In the genomic region with DNA sequence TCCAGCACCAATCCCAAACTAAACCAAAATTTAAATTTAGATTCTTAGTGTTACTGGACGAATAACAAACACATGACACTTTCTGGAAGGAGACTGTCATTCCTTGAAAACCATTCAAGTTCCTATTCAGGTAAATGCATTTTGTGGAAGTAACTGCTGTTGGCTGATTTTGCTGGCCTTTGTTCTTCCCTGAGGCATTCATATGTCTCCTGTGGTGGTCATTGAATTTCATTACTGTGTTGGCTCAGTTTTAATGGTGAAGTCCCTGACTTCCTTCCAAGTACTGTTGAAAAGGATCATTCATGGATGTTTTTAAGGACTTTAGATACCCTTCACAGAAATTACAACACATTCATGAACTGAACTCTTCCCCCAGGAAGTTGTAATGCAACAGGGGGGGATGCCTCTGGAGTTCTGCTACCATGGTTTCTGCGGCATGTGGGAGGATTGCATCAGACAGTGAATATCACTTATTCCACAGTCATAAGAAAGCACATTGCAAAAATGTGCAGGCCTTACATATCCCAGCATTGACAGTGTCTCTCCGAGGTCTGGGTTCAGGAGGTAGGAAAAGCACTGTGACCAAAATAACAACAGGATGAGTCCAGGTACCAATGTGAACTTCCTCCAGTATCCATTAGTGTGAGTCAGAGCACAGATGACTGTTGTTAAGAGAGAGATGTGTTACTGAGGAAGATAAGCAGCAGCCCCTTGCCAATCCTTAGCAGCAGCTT, we compare ENCODE assay signal across 17 cellular contexts. TPM values are rescaled to one million over a fixed set of nuclear protein-coding genes. Genes with fewer than 3 reads are reported as not detected.
A peak's percentile ranks its signal among the peaks of the same experiment; 100 is the strongest.
DNase-seq lines count a peak whose midpoint lies in the region; ATAC-seq and TF ChIP-seq lines count a peak whose summit lies in the region.
"Had no signal": no experiment of that assay in that cellular context is flagged by ENCODE, and none has a peak within 500 bp of the region (broad histone marks: within the 10 kb centered on the region; RNA-seq: fewer than 3 reads in every experiment).

No MANE protein-coding gene starts in this region.

- H3K9me3 ChIP-seq in SK-N-SH, result no peaks in the 10 kb centered on the region
- no peaks in the 10 kb centered on the region for H3K9me3 ChIP-seq in subcutaneous abdominal adipose tissue (ENCODE audit: control insufficient read depth in 5 of 5, low read length in 5 of 5)
- H3K9me3 ChIP-seq: SJCRH30, tibial artery had no signal

- peaks cover 3% of the 10 kb centered on the region; the same call in 1 of the 2 replicates for H4K20me1 ChIP-seq in SK-N-SH (ENCODE audit: insufficient read depth)

- H3F3A ChIP-seq in SK-N-SH (replicated peaks; ENCODE audit: insufficient read depth), result peaks cover 4% of the 10 kb centered on the region

- no peak overlapping the region for H3K27ac ChIP-seq in SK-N-SH (ENCODE audit: low read depth in 2 of 2, low read length in 1 of 2)
- peak overlapping the region; percentile 28 for H3K27ac ChIP-seq in subcutaneous abdominal adipose tissue (ENCODE audit: low read depth, low read length)
- H3K27ac ChIP-seq: cardiac muscle cell, SJCRH30, tibial artery had no signal

- H3K36me3 ChIP-seq in SK-N-SH (replicated peaks in 1 of 2; ENCODE audit: control insufficient read depth in 1 of 2, insufficient read depth in 2 of 2, low read length in 1 of 2) (peaks cover 0 to 2% of the 10 kb centered on the region in 2 experiments), subcutaneous abdominal adipose tissue (ENCODE audit: control insufficient read depth in 5 of 5, insufficient read depth in 5 of 5, low read length in 5 of 5) (no peaks in the 10 kb centered on the region)
- H3K36me3 ChIP-seq: cardiac muscle cell, tibial artery had no signal

- POLR2A ChIA-PET in SK-N-SH (lab: Yijun Ruan, JAX), result no interaction called here

- H3K9me3 Mint-ChIP-seq in activated naive CD4-positive, alpha-beta T cell treated with anti-CD3 and anti-CD28 coated beads for 36 hours, result no peaks in the 10 kb centered on the region

- TF ChIP-seq EP300 in SK-N-SH (IDR thresholded peaks at IDR 0.05; ENCODE audit: borderline replicate concordance in 1 of 2, low read depth in 1 of 2, low read length in 1 of 2), result no peak

- intact Hi-C loops in activated naive CD4-positive, alpha-beta T cell treated with anti-CD3 and anti-CD28 coated beads for 36 hours (cut with micrococcal nuclease), result loop anchor here (5.0 kb wide), 1 partner anchor 603 kb away; the partner anchor contains the start of gene HLX

- 91% methylated on average over 3 of the region's 3 CpGs for WGBS in SK-N-SH (ENCODE audit: low lambda C conversion rate)

- H3K4me3 Mint-ChIP-seq in activated naive CD4-positive, alpha-beta T cell treated with anti-CD3 and anti-CD28 coated beads for 36 hours, result no peak overlapping the region

- H3K27me3 Mint-ChIP-seq in activated naive CD4-positive, alpha-beta T cell treated with anti-CD3 and anti-CD28 coated beads for 36 hours (ENCODE audit: low read depth), result peaks cover 6% of the 10 kb centered on the region

- H3K4me1 ChIP-seq in SK-N-SH (ENCODE audit: control insufficient read depth in 1 of 2, insufficient read depth in 2 of 2, low read depth in 1 of 2, low read length in 1 of 2) (peaks cover 11% of the 10 kb centered on the region in 2 experiments; a peak in 3 of 4 replicates), subcutaneous abdominal adipose tissue (ENCODE audit: control insufficient read depth in 5 of 5, insufficient read depth in 5 of 5, low read length in 5 of 5) (peaks cover 3 to 38% (median 30%) of the 10 kb centered on the region in 5 donors)
- H3K4me1 ChIP-seq: SJCRH30 had no signal

- no peak overlapping the region for H3K4me2 ChIP-seq in SK-N-SH

- in situ Hi-C loops in SK-MEL-5 (cut with HindIII; ENCODE audit: low pct_unique_long_range_greater_than_20kb, low sequenced_read_pairs), result no loop called here

- CTCF ChIA-PET in SK-N-SH (lab: Yijun Ruan, JAX), result interaction anchor here (1.6 kb wide), 1 partner anchor 9 kb away, joined by 4 read pairs; no protein-coding TSS in a partner anchor
- CTCF ChIA-PET in activated naive CD4-positive, alpha-beta T cell treated with anti-CD3 and anti-CD28 coated beads for 36 hours (lab: Charles Lee), result no interaction called here

- ATAC-seq in SK-N-SH treated with all-trans-retinoic acid at 6 μM for 48 hours, result no peak
- ATAC-seq in HG03460 (IDR thresholded peaks at IDR 0.05; ENCODE audit: unreplicated experiment), result no peak
- ATAC-seq: sciatic nerve had no signal

- H3K9ac ChIP-seq in SK-N-SH, result no peak overlapping the region
- H3K9ac ChIP-seq in subcutaneous abdominal adipose tissue (ENCODE audit: low read length in 5 of 5), result no peak overlapping the region

- TF ChIP-seq RAD21 in SK-N-SH (IDR thresholded peaks at IDR 0.05; ENCODE audit: low read length), result no peak

- no peak overlapping the region for H3K27ac Mint-ChIP-seq in activated naive CD4-positive, alpha-beta T cell treated with anti-CD3 and anti-CD28 coated beads for 36 hours

- DNase-seq in SK-N-SH, result no peak
- DNase-seq in SK-MEL-5 (ENCODE audit: low read depth, low spot score), result peak; percentile 46
- DNase-seq in fibroblast of pulmonary artery (ENCODE audit: low read depth), result peak; percentile 80
- DNase-seq in superior temporal gyrus (ENCODE audit: extremely low spot score), result no peak
- DNase-seq in activated naive CD4-positive, alpha-beta T cell treated with anti-CD3 and anti-CD28 coated beads for 36 hours, result no peak
- DNase-seq: 8988T; activated CD4-positive, alpha-beta T cell treated with anti-CD3 and anti-CD28 coated beads for 1 hour; activated T-cell treated with anti-CD3 and anti-CD28 coated beads, Interleukin-2, amount 50 U/mL, for 48 hours; erythroblast; NCI-H226; SJCRH30; tibial artery had no signal

- H3K4me3 ChIP-seq in SK-N-SH (ENCODE audit: low read depth in 2 of 2, low read length in 1 of 2) (no peak overlapping the region), fibroblast of pulmonary artery (replicated peaks; ENCODE audit: low read depth, low read length) (no peak overlapping the region), subcutaneous abdominal adipose tissue (ENCODE audit: low read depth in 1 of 5, low read length in 5 of 5) (no peak overlapping the region)
- H3K4me3 ChIP-seq: cardiac muscle cell, SJCRH30, tibial artery had no signal

- H3K79me2 ChIP-seq in SK-N-SH (ENCODE audit: insufficient read depth), result peaks cover 28% of the 10 kb centered on the region

- peaks cover 9% of the 10 kb centered on the region for H3K4me1 Mint-ChIP-seq in activated naive CD4-positive, alpha-beta T cell treated with anti-CD3 and anti-CD28 coated beads for 36 hours (ENCODE audit: low read depth)

- TF ChIP-seq CTCF in SK-N-SH (IDR thresholded peaks at IDR 0.05) (no peak), fibroblast of pulmonary artery (IDR thresholded peaks at IDR 0.05; ENCODE audit: low read length, missing control alignments) (no peak)

- peaks cover 3% of the 10 kb centered on the region for H3K36me3 Mint-ChIP-seq in activated naive CD4-positive, alpha-beta T cell treated with anti-CD3 and anti-CD28 coated beads for 36 hours (ENCODE audit: low read depth)

- peak overlapping the region; percentile 94; the same call in 1 of the 2 replicates for H2AFZ ChIP-seq in SK-N-SH (ENCODE audit: low read depth)

- no peaks in the 10 kb centered on the region for H3K27me3 ChIP-seq in SK-N-SH (ENCODE audit: insufficient read depth)
- H3K27me3 ChIP-seq in subcutaneous abdominal adipose tissue (ENCODE audit: control insufficient read depth in 5 of 5, insufficient read depth in 4 of 5, low read length in 5 of 5), result no peaks in the 10 kb centered on the region
- H3K27me3 ChIP-seq: cardiac muscle cell, tibial artery had no signal

- no peaks in the 10 kb centered on the region for H3K9me2 ChIP-seq in SK-N-SH

TF ChIP-seq in SK-N-SH, 30 proteins besides CTCF, POLR2A, EP300 and RAD21 (continues in another document):
- TF ChIP-seq POLR2AphosphoS5 (IDR thresholded peaks at IDR 0.05; ENCODE audit: low read depth, low read length) (no peak), RFX5 (IDR thresholded peaks at IDR 0.05; ENCODE audit: low read length) (no peak), TCF12 (IDR thresholded peaks at IDR 0.05) (no peak), TAF1 (IDR thresholded peaks at IDR 0.05; ENCODE audit: borderline replicate concordance, low read depth, low read length) (no peak)
- TF ChIP-seq, protein P1, sequence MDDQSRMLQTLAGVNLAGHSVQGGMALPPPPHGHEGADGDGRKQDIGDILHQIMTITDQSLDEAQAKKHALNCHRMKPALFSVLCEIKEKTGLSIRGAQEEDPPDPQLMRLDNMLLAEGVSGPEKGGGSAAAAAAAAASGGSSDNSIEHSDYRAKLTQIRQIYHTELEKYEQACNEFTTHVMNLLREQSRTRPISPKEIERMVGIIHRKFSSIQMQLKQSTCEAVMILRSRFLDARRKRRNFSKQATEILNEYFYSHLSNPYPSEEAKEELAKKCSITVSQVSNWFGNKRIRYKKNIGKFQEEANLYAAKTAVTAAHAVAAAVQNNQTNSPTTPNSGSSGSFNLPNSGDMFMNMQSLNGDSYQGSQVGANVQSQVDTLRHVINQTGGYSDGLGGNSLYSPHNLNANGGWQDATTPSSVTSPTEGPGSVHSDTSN (IDR thresholded peaks at IDR 0.05), result no peak

TF ChIP-seq in SK-N-SH treated with all-trans-retinoic acid at 6 μM for 48 hours, 23 proteins besides CTCF, POLR2A, EP300 and RAD21:
- TF ChIP-seq CREB5 (CRISPR knock-in tag; IDR thresholded peaks at IDR 0.05; ENCODE audit: low read depth) (no peak), OSR1 (CRISPR knock-in tag; IDR thresholded peaks at IDR 0.05) (no peak), ESRRG (CRISPR knock-in tag; IDR thresholded peaks at IDR 0.05) (no peak), ZFP3 (CRISPR knock-in tag; IDR thresholded peaks at IDR 0.05) (no peak)

RNA-seq across cellular contexts. Expression of gene RAB3GAP2, which starts 2.0 kb away (rescaled TPM):
- polyA plus RNA-seq in SK-N-SH (2012; rRNA removed), result 9.3 and 11.7 TPM in 2 replicates
- 9.2 and 11.2 TPM in 2 replicates for polyA plus RNA-seq in SK-N-SH (2012; cell fraction: cytosol; rRNA removed)
- 23.9 and 32.4 TPM in 2 replicates for polyA plus RNA-seq in SK-N-SH (2012; cell fraction: nucleus; rRNA removed)
- 19.8 and 20.4 TPM in 2 replicates for total RNA-seq in SK-MEL-5 (2014; rRNA removed; shearing (Covaris generic))
- 13.4 and 19.1 TPM in 2 replicates for polyA plus RNA-seq in SK-MEL-5 (2015; cell fraction: cytosol; rRNA removed)
- 45.1 and 54.9 TPM in 2 replicates for polyA plus RNA-seq in SK-MEL-5 (2015; cell fraction: nucleus; rRNA removed)
- 10 to 100 TPM; 37.3 to 39.6 TPM for total RNA-seq in activated naive CD4-positive, alpha-beta T cell treated with anti-CD3 and anti-CD28 coated beads for 36 hours

Comparison
In these comparisons a context has a peak if more than half of its experiments do, and no peak if none do; other contexts are left out.
1. DNase-seq: peak in SK-MEL-5 (single experiment) and fibroblast of pulmonary artery (single experiment); none in SK-N-SH (single experiment), superior temporal gyrus (single experiment) and activated naive CD4-positive, alpha-beta T cell treated with anti-CD3 and anti-CD28 coated beads for 36 hours (single experiment).